ENCODE assay signal across 8 cellular contexts in genomic region chr18:10629076-10629475, GRCh38.
A peak's percentile ranks its signal among the peaks of the same experiment; 100 is the strongest.
DNase-seq lines count a peak whose midpoint lies in the region; ATAC-seq, FAIRE-seq and TF ChIP-seq lines count a peak whose summit lies in the region.
"Not testable (repeated sequence)": the region's sequence is repeated elsewhere in the genome, so short reads cannot be mapped to it uniquely, and the experiment has no call there.

No MANE protein-coding gene starts in this region.

- intact Hi-C loops in upper lobe of right lung (cut with DNase I), result not testable (repeated sequence)

- H3K4me3 ChIP-seq in bronchial epithelial cell (ENCODE audit: low read depth, low read length); upper lobe of right lung: not testable (repeated sequence)

- not testable (repeated sequence) for H3K27me3 ChIP-seq in bronchial epithelial cell (ENCODE audit: control insufficient read depth, insufficient read depth, low read length); upper lobe of right lung

- not testable (repeated sequence) for H3K9me3 ChIP-seq in upper lobe of right lung

- peak; percentile 36 for DNase-seq in SKM-1 treated with dmso at 0.1 percent for 144 hours (lab: John Stamatoyannopoulos, UW; ENCODE audit: unreplicated experiment)
- DNase-seq in bronchial epithelial cell (ENCODE audit: low read depth), result peak; percentile 12
- DNase-seq in upper lobe of right lung, result not testable (repeated sequence)

- TF ChIP-seq CTCF in bronchial epithelial cell (IDR thresholded peaks at IDR 0.05; ENCODE audit: insufficient read depth, low read length, severe bottlenecking); upper lobe of right lung (IDR thresholded peaks at IDR 0.05): not testable (repeated sequence)

- H3K27ac ChIP-seq in upper lobe of right lung, result not testable (repeated sequence)

- H3K4me1 ChIP-seq in upper lobe of right lung, result not testable (repeated sequence)

- not testable (repeated sequence) for FAIRE-seq in bronchial epithelial cell (lab: Jason Lieb, UNC)

- ATAC-seq in GM18499 (IDR thresholded peaks at IDR 0.05; ENCODE audit: insufficient read depth, unreplicated experiment) (peak; percentile 98), GM19372 (IDR thresholded peaks at IDR 0.05; ENCODE audit: low read depth, unreplicated experiment) (peak; percentile 96), GM21786 (IDR thresholded peaks at IDR 0.05; ENCODE audit: unreplicated experiment) (peak; percentile 97), HG03060 (IDR thresholded peaks at IDR 0.05; ENCODE audit: low read depth, unreplicated experiment) (peak; percentile 92), HG03565 (IDR thresholded peaks at IDR 0.05; ENCODE audit: unreplicated experiment) (peak; percentile 100), upper lobe of right lung (peak; percentile 71)

- not testable (repeated sequence) for H3K36me3 ChIP-seq in bronchial epithelial cell (ENCODE audit: control insufficient read depth, insufficient read depth, low read length); upper lobe of right lung
